ENCODE assay signal across 1 cellular context in the genomic region with DNA sequence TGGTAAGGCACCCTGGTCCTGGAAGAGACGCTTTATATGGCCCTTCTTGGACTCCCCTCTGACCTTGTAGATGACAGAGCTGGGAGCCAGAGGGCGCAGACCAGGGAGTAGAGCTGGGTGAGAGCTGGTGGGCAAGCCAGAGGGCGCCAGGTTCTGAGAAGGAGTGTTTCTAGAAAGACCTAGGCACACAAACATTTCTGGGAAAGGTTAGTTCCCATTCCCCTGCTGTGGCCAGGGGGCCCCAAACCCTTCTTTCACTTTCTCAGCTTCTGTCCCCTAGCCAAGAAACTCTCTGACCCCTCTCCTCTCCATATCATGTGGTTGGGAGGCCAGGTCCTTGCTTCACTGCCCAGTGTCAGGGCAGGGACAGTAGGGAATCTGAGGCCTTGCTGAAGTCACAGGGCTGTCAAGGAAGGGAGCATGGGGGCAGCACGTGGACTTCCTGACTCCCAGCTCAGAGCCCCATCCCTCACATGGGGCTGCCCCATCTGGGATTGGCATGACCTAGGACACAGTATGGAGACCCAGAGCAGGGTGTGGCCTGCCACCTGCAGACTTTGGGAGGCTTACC.
TF ChIP-seq lines count a peak whose summit lies in the region.

No MANE protein-coding gene starts in this region.

TF ChIP-seq in HepG2, 621 proteins besides CTCF, POLR2A, EP300 and RAD21:
- TF ChIP-seq CBX2 (IDR thresholded peaks at IDR 0.05; ENCODE audit: low read depth, low read length) (no peak), CBX2 (CRISPR knock-in tag; IDR thresholded peaks at IDR 0.05; ENCODE audit: low read depth) (no peak), GZF1 (CRISPR knock-in tag; IDR thresholded peaks at IDR 0.05) (no peak), ELF3 (CRISPR knock-in tag; IDR thresholded peaks at IDR 0.05) (no peak), SIN3B (IDR thresholded peaks at IDR 0.05; ENCODE audit: low read length) (no peak), SRY (CRISPR knock-in tag; IDR thresholded peaks at IDR 0.05) (no peak)
